Comparison of ENCODE assay signal across 10 cellular contexts in genomic region chr3:23991236-23992050, GRCh38. TPM values are rescaled to one million over a fixed set of nuclear protein-coding genes. Genes with fewer than 3 reads are reported as not detected.
DNase-seq lines count a peak whose midpoint lies in the region; TF ChIP-seq lines count a peak whose summit lies in the region.
"Had no signal": no experiment of that assay in that cellular context is flagged by ENCODE, and none has a peak within 500 bp of the region (broad histone marks: within the 10 kb centered on the region; RNA-seq: fewer than 3 reads in every experiment).

No MANE protein-coding gene starts in this region.

- POLR2A ChIA-PET in SK-N-SH (lab: Yijun Ruan, JAX): interaction anchor here (1.5 to 6.4 kb wide), 2 partner anchors 10 to 74 kb away, joined by 4 to 49 read pairs; partner anchors contain the start of genes NKIRAS1 and RPL15
- POLR2A ChIA-PET in CD8-positive, alpha-beta memory T cell (lab: Charles Lee): no interaction called here

- H3K9me3 ChIP-seq in SK-N-SH: no peaks in the 10 kb centered on the region
- H3K9me3 ChIP-seq in CD8-positive, alpha-beta memory T cell (ENCODE audit: low read length): no peaks in the 10 kb centered on the region

- H3K36me3 ChIP-seq in SK-N-SH (replicated peaks in 1 of 2; ENCODE audit: control insufficient read depth in 1 of 2, insufficient read depth in 2 of 2, low read length in 1 of 2): no peaks in the 10 kb centered on the region
- no peaks in the 10 kb centered on the region for H3K36me3 ChIP-seq in CD8-positive, alpha-beta memory T cell (ENCODE audit: insufficient read depth, low read length)

- TF ChIP-seq RAD21 in SK-N-SH (IDR thresholded peaks at IDR 0.05; ENCODE audit: low read length): peak; percentile 25

- H4K20me1 ChIP-seq in SK-N-SH (ENCODE audit: insufficient read depth): no peaks in the 10 kb centered on the region

- peak overlapping the region; percentile 15; the same call in 1 of the 2 replicates for H3K4me2 ChIP-seq in SK-N-SH

- no peaks in the 10 kb centered on the region for H3K79me2 ChIP-seq in SK-N-SH (ENCODE audit: insufficient read depth)

- CTCF ChIA-PET in SK-N-SH (lab: Yijun Ruan, JAX): interaction anchor here (1.0 kb wide), 1 partner anchor 103 kb away, joined by 3 read pairs; no protein-coding TSS in a partner anchor
- CTCF ChIA-PET in CD8-positive, alpha-beta memory T cell (lab: Charles Lee): no interaction called here

- peaks cover 0 to 3% of the 10 kb centered on the region in 2 donors for H3K27me3 Mint-ChIP-seq in CD8-positive, alpha-beta memory T cell

- peak overlapping the region; percentile 62 to 99 for H3K27ac ChIP-seq in SK-N-SH (ENCODE audit: low read depth in 2 of 2, low read length in 1 of 2)
- H3K27ac ChIP-seq in CD8-positive, alpha-beta memory T cell (ENCODE audit: low read depth, low read length): no peak overlapping the region

- peak; percentile 17 for DNase-seq in NCI-H1436 (lab: John Stamatoyannopoulos, UW)
- no peak for DNase-seq in NCI-H1436 treated with DMSO at 0.1 percent for 48 hours (lab: John Stamatoyannopoulos, UW)
- peak; percentile 69 for DNase-seq in SK-N-SH
- DNase-seq in inferior parietal cortex (ENCODE audit: extremely low spot score): peak; percentile 83
- DNase-seq in superior temporal gyrus (ENCODE audit: extremely low spot score): peak; percentile 93
- DNase-seq in CD8-positive, alpha-beta memory T cell: no peak
- no peak for DNase-seq in NCI-H187 (lab: John Stamatoyannopoulos, UW)
- no peak for DNase-seq in SHP77 (lab: John Stamatoyannopoulos, UW)

- TF ChIP-seq EP300 in SK-N-SH (IDR thresholded peaks at IDR 0.05; ENCODE audit: borderline replicate concordance in 1 of 2, low read depth in 1 of 2, low read length in 1 of 2): peak; percentile 56 to 95; a peak in 3 of 4 replicates

- no peaks in the 10 kb centered on the region for H3K27me3 ChIP-seq in SK-N-SH (ENCODE audit: insufficient read depth)
- no peaks in the 10 kb centered on the region for H3K27me3 ChIP-seq in CD8-positive, alpha-beta memory T cell (ENCODE audit: insufficient read depth, low read length, poor library complexity, severe bottlenecking)

- no peak overlapping the region for H3K4me3 ChIP-seq in SK-N-SH (ENCODE audit: low read depth in 2 of 2, low read length in 1 of 2)
- no peak overlapping the region for H3K4me3 ChIP-seq in CD8-positive, alpha-beta memory T cell (ENCODE audit: low read length)

- H3K4me3 Mint-ChIP-seq in CD8-positive, alpha-beta memory T cell: no peak overlapping the region
- H3K4me3 Mint-ChIP-seq: IgD-negative memory B cell; T-helper 1 cell treated with Interleukin-12 subunit alpha and Interleukin-12 subunit beta and Interleukin-4 antibody, amounts not matched to agents 30 μg/mL and 1 μg/mL, for 36 hours had no signal

- H3K9me3 Mint-ChIP-seq in CD8-positive, alpha-beta memory T cell: no peaks in the 10 kb centered on the region
- H3K9me3 Mint-ChIP-seq: IgD-negative memory B cell; T-helper 1 cell treated with Interleukin-12 subunit alpha and Interleukin-12 subunit beta and Interleukin-4 antibody, amounts not matched to agents 30 μg/mL and 1 μg/mL, for 36 hours had no signal

- peak overlapping the region in 3 of 8 donors; percentile 39 to 69 (median 52) for H3K27ac Mint-ChIP-seq in CD8-positive, alpha-beta memory T cell
- H3K27ac Mint-ChIP-seq: IgD-negative memory B cell; T-helper 1 cell treated with Interleukin-12 subunit alpha and Interleukin-12 subunit beta and Interleukin-4 antibody, amounts not matched to agents 30 μg/mL and 1 μg/mL, for 36 hours had no signal

- H3K9ac ChIP-seq in SK-N-SH: no peak overlapping the region

- H3K4me1 ChIP-seq in SK-N-SH (ENCODE audit: control insufficient read depth in 1 of 2, insufficient read depth in 2 of 2, low read depth in 1 of 2, low read length in 1 of 2): peaks cover 35 to 44% of the 10 kb centered on the region in 2 experiments
- no peaks in the 10 kb centered on the region for H3K4me1 ChIP-seq in CD8-positive, alpha-beta memory T cell (ENCODE audit: insufficient read depth, low read length)

- 68% methylated on average over 7 of the region's 7 CpGs for WGBS in SK-N-SH (ENCODE audit: low lambda C conversion rate)

- no peak for TF ChIP-seq CTCF in SK-N-SH (IDR thresholded peaks at IDR 0.05)

- H3K4me1 Mint-ChIP-seq in CD8-positive, alpha-beta memory T cell: peaks cover 1 to 11% (median 9%) of the 10 kb centered on the region in 3 donors

- no peaks in the 10 kb centered on the region for H3K36me3 Mint-ChIP-seq in CD8-positive, alpha-beta memory T cell

- no peaks in the 10 kb centered on the region for H3K9me2 ChIP-seq in SK-N-SH

- no peak overlapping the region for H2AFZ ChIP-seq in SK-N-SH (ENCODE audit: low read depth)

- peaks cover 9% of the 10 kb centered on the region for H3F3A ChIP-seq in SK-N-SH (replicated peaks; ENCODE audit: insufficient read depth)

TF ChIP-seq in SK-N-SH, 30 proteins besides CTCF, POLR2A, EP300 and RAD21:
- TF ChIP-seq IRF3 (IDR thresholded peaks at IDR 0.05; ENCODE audit: low read depth, low read length): no peak
- TF ChIP-seq GATA2 (CRISPR knock-in tag; IDR thresholded peaks at IDR 0.05): no peak
- peak; percentile 67 for TF ChIP-seq POLR2AphosphoS5 (IDR thresholded peaks at IDR 0.05; ENCODE audit: low read depth, low read length)
- TF ChIP-seq FOSL2 (IDR thresholded peaks at IDR 0.05; ENCODE audit: borderline replicate concordance, low read depth): no peak
- TF ChIP-seq TEAD4 (IDR thresholded peaks at IDR 0.05; ENCODE audit: borderline replicate concordance, insufficient read depth): 0 out of 2 replicates have a peak, but pooled peaks have one; percentile 26
- TF ChIP-seq MXI1 (IDR thresholded peaks at IDR 0.05; ENCODE audit: low read depth, low read length): peak; percentile 55; the same call in 1 of the 2 replicates
- TF ChIP-seq TCF12 (IDR thresholded peaks at IDR 0.05): peak; percentile 86
- TF ChIP-seq NRF1 (IDR thresholded peaks at IDR 0.05; ENCODE audit: low read depth, low read length): no peak
- TF ChIP-seq CHD2 (IDR thresholded peaks at IDR 0.05; ENCODE audit: low read length, partially characterized antibody): peak; percentile 63
- TF ChIP-seq RCOR1 (IDR thresholded peaks at IDR 0.05; ENCODE audit: low read length): peak; percentile 7; the same call in 1 of the 2 replicates
- TF ChIP-seq PBX3 (IDR thresholded peaks at IDR 0.05): peak; percentile 82

RNA-seq across cellular contexts. Expression of gene NR1D2, which starts 46.4 kb away (rescaled TPM):
- 12.0 and 15.4 TPM in 2 replicates for polyA plus RNA-seq in SK-N-SH (2012; rRNA removed)
- polyA plus RNA-seq in SK-N-SH (2012; cell fraction: cytosol; rRNA removed): 18.3 and 18.5 TPM in 2 replicates
- 4.3 and 10.0 TPM in 2 replicates for polyA plus RNA-seq in SK-N-SH (2012; cell fraction: nucleus; rRNA removed)
- 1 to 10 TPM; 7.9 to 8.4 TPM for total RNA-seq in CD8-positive, alpha-beta memory T cell
- polyA plus RNA-seq in CD8-positive, alpha-beta memory T cell: 57.1 TPM

Comparison
In these comparisons a context has a peak if more than half of its experiments do, and no peak if none do; other contexts are left out.
1. DNase-seq: peak in NCI-H1436 (single experiment), SK-N-SH (single experiment), inferior parietal cortex (single experiment) and superior temporal gyrus (single experiment); none in NCI-H1436 treated with DMSO at 0.1 percent for 48 hours (single experiment), CD8-positive, alpha-beta memory T cell (0 of 5), NCI-H187 (0 of 2) and SHP77 (0 of 2).